In genomic region chr3:64091501-64091900, GRCh38 we compare ENCODE assay signal across 25 cellular contexts.
"Had no signal": no experiment of that assay in that cellular context is flagged by ENCODE, and none has a peak within 500 bp of the region (broad histone marks: within the 10 kb centered on the region; RNA-seq: fewer than 3 reads in every experiment).

No MANE protein-coding gene starts in this region.

- FAIRE-seq: kidney, small intestine, urothelium cell line had no signal

- ATAC-seq: effector memory CD8-positive, alpha-beta T cell; foreskin keratinocyte; gastroesophageal sphincter; heart left ventricle; left lobe of liver; natural killer cell; right lobe of liver; stimulated activated naive CD8-positive, alpha-beta T cell treated with anti-CD3 and anti-CD28 coated beads, Interleukin-15, amount 100 ng/mL, for 72 hours had no signal

- H3K4me1 ChIP-seq: right lobe of liver had no signal

- H3K36me3 ChIP-seq: right lobe of liver, thyroid gland had no signal

- DNase-seq: cortex of kidney; effector memory CD8-positive, alpha-beta T cell; foreskin keratinocyte; heart left ventricle; kidney; natural killer cell; right lobe of liver; small intestine; stimulated activated CD4-positive, alpha-beta T cell treated with anti-CD3 and anti-CD28 coated beads, Interleukin-15, amount 100 ng/mL, for 24 hours; stimulated activated CD4-positive, alpha-beta T cell treated with anti-CD3 and anti-CD28 coated beads, Interleukin-2, amount 100 ng/mL, for 48 hours; stimulated activated naive CD4-positive, alpha-beta T cell; stimulated activated naive CD8-positive, alpha-beta T cell treated with anti-CD3 and anti-CD28 coated beads, Interleukin-15, amount 100 ng/mL, for 72 hours; thyroid gland had no signal

- H3K9me3 Mint-ChIP-seq: effector memory CD8-positive, alpha-beta T cell; memory B cell; natural killer cell; stimulated activated naive CD8-positive, alpha-beta T cell treated with anti-CD3 and anti-CD28 coated beads, Interleukin-15, amount 100 ng/mL, for 72 hours; type B pancreatic cell had no signal

- H3K27me3 Mint-ChIP-seq: progenitor cell of endocrine pancreas, type B pancreatic cell had no signal

- H3K36me3 Mint-ChIP-seq: memory B cell, natural killer cell had no signal

- H3K27ac ChIP-seq: epithelial cell of prostate, esophagus muscularis mucosa, foreskin keratinocyte, gastroesophageal sphincter, heart left ventricle, hepatocyte, parathyroid adenoma, right lobe of liver had no signal

- H3K4me3 Mint-ChIP-seq: effector memory CD8-positive, alpha-beta T cell; memory B cell; natural killer cell; neural crest cell; stimulated activated naive CD8-positive, alpha-beta T cell treated with anti-CD3 and anti-CD28 coated beads, Interleukin-15, amount 100 ng/mL, for 72 hours; type B pancreatic cell had no signal

- H3K9me3 ChIP-seq: esophagus muscularis mucosa, gastroesophageal sphincter, heart left ventricle, right lobe of liver, thyroid gland had no signal

- H3K4me3 ChIP-seq: esophagus muscularis mucosa, gastroesophageal sphincter, heart left ventricle, hepatocyte, lung, right lobe of liver, thyroid gland had no signal

- H3K4me1 Mint-ChIP-seq: natural killer cell; stimulated activated naive CD8-positive, alpha-beta T cell treated with anti-CD3 and anti-CD28 coated beads, Interleukin-15, amount 100 ng/mL, for 72 hours had no signal

- H3K27me3 ChIP-seq: esophagus muscularis mucosa, foreskin keratinocyte, gastroesophageal sphincter, heart left ventricle, hepatocyte, right lobe of liver, thyroid gland had no signal

- H3K27ac Mint-ChIP-seq: effector memory CD8-positive, alpha-beta T cell; memory B cell; natural killer cell; progenitor cell of endocrine pancreas; stimulated activated naive CD8-positive, alpha-beta T cell treated with anti-CD3 and anti-CD28 coated beads, Interleukin-15, amount 100 ng/mL, for 72 hours; type B pancreatic cell had no signal
